Comparison of ENCODE assay signal across 23 cellular contexts in the genomic region with DNA sequence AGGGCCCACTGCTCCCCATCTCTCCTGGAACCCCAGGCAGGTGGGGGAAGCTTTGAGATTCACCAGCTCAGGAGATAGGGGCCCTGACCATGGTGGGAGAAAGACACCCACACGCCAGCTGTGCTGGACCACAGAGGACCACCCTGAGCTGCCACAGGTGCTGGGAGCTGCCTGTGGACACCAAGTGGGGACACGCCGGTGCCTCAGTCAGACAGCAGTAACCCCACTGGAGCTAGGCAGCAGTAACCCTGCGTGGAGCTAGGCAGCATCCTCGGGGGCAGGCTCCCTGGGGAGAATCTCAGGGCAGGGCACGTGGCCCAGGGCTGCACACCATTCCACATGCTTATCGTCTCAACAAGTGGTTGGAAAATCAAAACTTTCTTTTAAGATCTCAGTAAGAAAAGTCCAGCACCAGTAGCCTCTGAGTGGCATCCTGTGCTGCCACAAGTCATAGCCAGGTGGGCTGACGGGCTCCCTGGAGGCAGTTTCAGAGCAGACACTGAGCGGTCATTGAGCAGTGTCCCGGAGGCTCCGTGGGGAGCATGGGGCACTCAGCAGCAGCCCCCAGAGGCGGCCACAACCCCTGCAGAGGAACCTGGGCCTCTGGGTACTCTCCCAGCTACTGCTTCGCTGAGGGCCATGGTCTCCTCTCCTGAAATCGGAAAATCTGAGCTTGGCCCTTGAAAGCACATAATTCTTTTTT. TPM values are rescaled to one million over a fixed set of nuclear protein-coding genes. Genes with fewer than 3 reads are reported as not detected.
A peak's percentile ranks its signal among the peaks of the same experiment; 100 is the strongest.
DNase-seq lines count a peak whose midpoint lies in the region; TF ChIP-seq lines count a peak whose summit lies in the region.
"Had no signal": no experiment of that assay in that cellular context is flagged by ENCODE, and none has a peak within 500 bp of the region (broad histone marks: within the 10 kb centered on the region; RNA-seq: fewer than 3 reads in every experiment).

No MANE protein-coding gene starts in this region.

- H3K14ac ChIP-seq in mesenchymal stem cell (ENCODE audit: low read length in 2 of 2), result no peak overlapping the region

- H3K36me3 ChIP-seq in BLaER1 (peaks cover 38% of the 10 kb centered on the region), HEK293 (ENCODE audit: control insufficient read depth in 2 of 2, insufficient read depth in 1 of 2, low read length in 2 of 2) (peaks cover 8 to 15% of the 10 kb centered on the region in 2 experiments; a peak in 2 of 3 replicates), SJCRH30 (peaks cover 9% of the 10 kb centered on the region; the same call in 1 of the 2 replicates), mesenchymal stem cell (ENCODE audit: control insufficient read depth in 1 of 2, insufficient read depth in 2 of 2, low read depth in 1 of 2, low read length in 2 of 2) (peaks cover 14 to 28% of the 10 kb centered on the region in 2 experiments)
- H3K36me3 ChIP-seq: BE2C had no signal

- no peak overlapping the region for H3K4ac ChIP-seq in mesenchymal stem cell (ENCODE audit: low read depth in 1 of 2, low read length in 2 of 2)

- H3K27ac ChIP-seq in BLaER1, result no peak overlapping the region
- no peak overlapping the region for H3K27ac ChIP-seq in HEK293 (ENCODE audit: extremely low read depth, low read depth, low read length)
- H3K27ac ChIP-seq in SJCRH30, result peak overlapping the region; percentile 67; the same call in 1 of the 2 replicates
- no peak overlapping the region for H3K27ac ChIP-seq in mesenchymal stem cell (ENCODE audit: low read length, poor library complexity, severe bottlenecking)
- H3K27ac ChIP-seq: A549, C4-2B had no signal

- H3K9me3 ChIP-seq in BLaER1, result no peaks in the 10 kb centered on the region
- H3K9me3 ChIP-seq in HEK293 (ENCODE audit: control insufficient read depth, insufficient read depth, low read depth, low read length), result no peaks in the 10 kb centered on the region
- H3K9me3 ChIP-seq in SJCRH30 (replicated peaks), result no peaks in the 10 kb centered on the region
- H3K9me3 ChIP-seq in mesenchymal stem cell (ENCODE audit: control insufficient read depth, low read length), result no peaks in the 10 kb centered on the region
- H3K9me3 ChIP-seq: A549, BE2C, Caco-2 had no signal

- no peak overlapping the region for H2BK5ac ChIP-seq in mesenchymal stem cell (ENCODE audit: low read depth, low read length, poor library complexity, severe bottlenecking)

- WGBS in mesenchymal stem cell, result 97% methylated on average over 12 of the region's 14 CpGs

- H3K4me3 ChIP-seq in BLaER1, result no peak overlapping the region
- H3K4me3 ChIP-seq in HEK293 (ENCODE audit: low read depth, low read length), result no peak overlapping the region
- peak overlapping the region; percentile 43 for H3K4me3 ChIP-seq in SJCRH30
- H3K4me3 ChIP-seq in mesenchymal stem cell (ENCODE audit: insufficient read depth in 1 of 2, low read depth in 1 of 2, low read length in 2 of 2), result no peak overlapping the region
- H3K4me3 ChIP-seq: A549 had no signal

- H3K27me3 ChIP-seq in BLaER1, result no peaks in the 10 kb centered on the region
- H3K27me3 ChIP-seq in SJCRH30, result no peaks in the 10 kb centered on the region
- H3K27me3 ChIP-seq in mesenchymal stem cell (ENCODE audit: control insufficient read depth in 1 of 2, insufficient read depth in 1 of 2, low read length in 2 of 2), result no peaks in the 10 kb centered on the region
- H3K27me3 ChIP-seq: BE2C had no signal

- no peak overlapping the region for H4K8ac ChIP-seq in mesenchymal stem cell (ENCODE audit: low read length)

- no peak for TF ChIP-seq CTCF in HEK293 (tag by site-specific recombination; IDR thresholded peaks at IDR 0.05)

- no peak overlapping the region for H3K9ac ChIP-seq in BLaER1
- no peak overlapping the region for H3K9ac ChIP-seq in mesenchymal stem cell (ENCODE audit: low read length)

- H2BK12ac ChIP-seq in mesenchymal stem cell (ENCODE audit: low read length in 2 of 2), result no peak overlapping the region

- DNase-seq in SJCRH30 (peak; percentile 63 to 71), mesenchymal stem cell (no peak), GOT3 (lab: John Stamatoyannopoulos, UW) (no peak), ureter (ENCODE audit: low spot score) (no peak), NCI-H2227 (lab: John Stamatoyannopoulos, UW; ENCODE audit: unreplicated experiment) (no peak), GDM1 (lab: John Stamatoyannopoulos, UW) (no peak)
- DNase-seq: 8988T; ACHN; AML-193; BE2C; Caco-2; CD4-positive, CD25-positive, alpha-beta regulatory T cell; CD8-positive, alpha-beta T cell; DMS 273 treated with DMSO at 0.1 percent for 48 hours; DMS79; EL; H7; HCEC 1CT had no signal

- H2BK120ac ChIP-seq in mesenchymal stem cell (ENCODE audit: low read depth, low read length), result no peak overlapping the region

- no peak overlapping the region for H2BK15ac ChIP-seq in mesenchymal stem cell (ENCODE audit: low read depth, poor library complexity, severe bottlenecking)

- no peak overlapping the region for H3K23ac ChIP-seq in mesenchymal stem cell (ENCODE audit: low read length in 2 of 2)

- no peak overlapping the region for H3K18ac ChIP-seq in mesenchymal stem cell (ENCODE audit: low read depth in 1 of 2, low read length in 2 of 2)

- H4K20me1 ChIP-seq in BLaER1, result peaks cover 95% of the 10 kb centered on the region

- peaks cover 23% of the 10 kb centered on the region for H3K79me1 ChIP-seq in mesenchymal stem cell (replicated peaks; ENCODE audit: low read length, poor library complexity, severe bottlenecking)

- CTCF ChIA-PET in HEK293 (lab: Yijun Ruan, JAX), result interaction anchor here (1.1 kb wide), 2 partner anchors 72 to 180 kb away, joined by 3 to 4 read pairs; no protein-coding TSS in a partner anchor

- peak overlapping the region; percentile 58 for H2AK5ac ChIP-seq in mesenchymal stem cell (ENCODE audit: low read length, severe bottlenecking)

- H3K4me1 ChIP-seq in BLaER1, result peaks cover 68% of the 10 kb centered on the region
- 0 out of 2 replicates have a peak, but pooled peaks cover 6% of the 10 kb centered on the region for H3K4me1 ChIP-seq in HEK293 (ENCODE audit: control insufficient read depth, insufficient read depth, low read length)
- H3K4me1 ChIP-seq in SJCRH30, result peaks cover 53% of the 10 kb centered on the region
- peaks cover 43% of the 10 kb centered on the region for H3K4me1 ChIP-seq in mesenchymal stem cell (ENCODE audit: control insufficient read depth, insufficient read depth, low read depth, low read length)
- H3K4me1 ChIP-seq: Caco-2 had no signal

- H2AFZ ChIP-seq in mesenchymal stem cell (ENCODE audit: low read depth, low read length), result no peak overlapping the region

- H4K91ac ChIP-seq in mesenchymal stem cell (ENCODE audit: low read length), result no peak overlapping the region

- H3K4me2 ChIP-seq in BLaER1 (peak overlapping the region; percentile 64), mesenchymal stem cell (ENCODE audit: low read length, poor library complexity, severe bottlenecking) (no peak overlapping the region)
- H3K4me2 ChIP-seq: A549 had no signal

- POLR2A ChIA-PET in HEK293 (lab: Yijun Ruan, JAX), result no interaction called here

TF ChIP-seq in HEK293, 187 proteins besides CTCF, POLR2A, EP300 and RAD21:
- TF ChIP-seq SCRT2 (tag by site-specific recombination; IDR thresholded peaks at IDR 0.05), result peak; percentile 88
- peak; percentile 86 for TF ChIP-seq ZIC2 (tag by site-specific recombination; IDR thresholded peaks at IDR 0.05)
- TF ChIP-seq ZNF223 (tag by site-specific recombination; IDR thresholded peaks at IDR 0.05), result no peak
- TF ChIP-seq SCRT1 (tag by site-specific recombination; IDR thresholded peaks at IDR 0.05; ENCODE audit: borderline replicate concordance), result peak; percentile 70
- TF ChIP-seq, protein P1, sequence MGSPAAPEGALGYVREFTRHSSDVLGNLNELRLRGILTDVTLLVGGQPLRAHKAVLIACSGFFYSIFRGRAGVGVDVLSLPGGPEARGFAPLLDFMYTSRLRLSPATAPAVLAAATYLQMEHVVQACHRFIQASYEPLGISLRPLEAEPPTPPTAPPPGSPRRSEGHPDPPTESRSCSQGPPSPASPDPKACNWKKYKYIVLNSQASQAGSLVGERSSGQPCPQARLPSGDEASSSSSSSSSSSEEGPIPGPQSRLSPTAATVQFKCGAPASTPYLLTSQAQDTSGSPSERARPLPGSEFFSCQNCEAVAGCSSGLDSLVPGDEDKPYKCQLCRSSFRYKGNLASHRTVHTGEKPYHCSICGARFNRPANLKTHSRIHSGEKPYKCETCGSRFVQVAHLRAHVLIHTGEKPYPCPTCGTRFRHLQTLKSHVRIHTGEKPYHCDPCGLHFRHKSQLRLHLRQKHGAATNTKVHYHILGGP (tag by site-specific recombination; IDR thresholded peaks at IDR 0.05), result no peak
- TF ChIP-seq HOXC10 (CRISPR knock-in tag; IDR thresholded peaks at IDR 0.05), result no peak

RNA-seq across cellular contexts. Expression of a gene that starts 8.0 kb away (rescaled TPM):
- total RNA-seq in SJCRH30 (2014; rRNA removed; shearing (Covaris generic)), result 8.9 and 14.2 TPM in 2 replicates
- 6.2 TPM for polyA plus RNA-seq in mesenchymal stem cell (2013, experiment 1 of 2)
- polyA plus RNA-seq in mesenchymal stem cell (2013, experiment 2 of 2), result 5.8 TPM
- 44.5 TPM for total RNA-seq in ureter

RNA-seq across cellular contexts. Expression of a gene that starts 8.2 kb away (rescaled TPM):
- 142 and 144 TPM in 2 replicates for total RNA-seq in SJCRH30 (2014; rRNA removed; shearing (Covaris generic))
- 15.4 TPM for polyA plus RNA-seq in mesenchymal stem cell (2013, experiment 1 of 2)
- 16.0 TPM for polyA plus RNA-seq in mesenchymal stem cell (2013, experiment 2 of 2)
- total RNA-seq in ureter, result 31.9 TPM

RNA-seq across cellular contexts. Expression of a gene that starts 38.6 kb away (rescaled TPM):
- 8.0 and 8.3 TPM in 2 replicates for total RNA-seq in SJCRH30 (2014; rRNA removed; shearing (Covaris generic))
- not detected for polyA plus RNA-seq in mesenchymal stem cell (2013, experiment 1 of 2)
- not detected for polyA plus RNA-seq in mesenchymal stem cell (2013, experiment 2 of 2)
- not detected for total RNA-seq in ureter
- total RNA-seq: CD4-positive, CD25-positive, alpha-beta regulatory T cell; CD8-positive, alpha-beta T cell; H1; H7 had no signal
- polyA plus RNA-seq: A549; CD4-positive, CD25-positive, alpha-beta regulatory T cell had no signal

RNA-seq across cellular contexts. Expression of a gene that starts 40.4 kb away (rescaled TPM):
- total RNA-seq in SJCRH30 (2014; rRNA removed; shearing (Covaris generic)), result 62.8 and 69.7 TPM in 2 replicates
- polyA plus RNA-seq in mesenchymal stem cell (2013, experiment 1 of 2), result 40.1 TPM
- 39.0 TPM for polyA plus RNA-seq in mesenchymal stem cell (2013, experiment 2 of 2)
- total RNA-seq in ureter, result 98.0 TPM

RNA-seq across cellular contexts. Expression of a gene that starts 48.4 kb away (rescaled TPM):
- total RNA-seq in SJCRH30 (2014; rRNA removed; shearing (Covaris generic)), result 150 and 156 TPM in 2 replicates
- 45.9 TPM for polyA plus RNA-seq in mesenchymal stem cell (2013, experiment 1 of 2)
- polyA plus RNA-seq in mesenchymal stem cell (2013, experiment 2 of 2), result 44.2 TPM
- 48.2 TPM for total RNA-seq in ureter

Comparison
In these comparisons a context has a peak if more than half of its experiments do, and no peak if none do; other contexts are left out.
1. DNase-seq: peak in SJCRH30 (2 of 2); none in mesenchymal stem cell (single experiment), GOT3 (single experiment), ureter (single experiment), NCI-H2227 (single experiment) and GDM1 (single experiment).